1 cellular context compared by ENCODE assay signal in genomic region chr19:48512504-48513288, GRCh38.
TF ChIP-seq lines count a peak whose summit lies in the region.

No MANE protein-coding gene starts in this region.

TF ChIP-seq in HEK293, 187 proteins besides CTCF, POLR2A, EP300 and RAD21 (continued from another document):
- TF ChIP-seq, protein P1, sequence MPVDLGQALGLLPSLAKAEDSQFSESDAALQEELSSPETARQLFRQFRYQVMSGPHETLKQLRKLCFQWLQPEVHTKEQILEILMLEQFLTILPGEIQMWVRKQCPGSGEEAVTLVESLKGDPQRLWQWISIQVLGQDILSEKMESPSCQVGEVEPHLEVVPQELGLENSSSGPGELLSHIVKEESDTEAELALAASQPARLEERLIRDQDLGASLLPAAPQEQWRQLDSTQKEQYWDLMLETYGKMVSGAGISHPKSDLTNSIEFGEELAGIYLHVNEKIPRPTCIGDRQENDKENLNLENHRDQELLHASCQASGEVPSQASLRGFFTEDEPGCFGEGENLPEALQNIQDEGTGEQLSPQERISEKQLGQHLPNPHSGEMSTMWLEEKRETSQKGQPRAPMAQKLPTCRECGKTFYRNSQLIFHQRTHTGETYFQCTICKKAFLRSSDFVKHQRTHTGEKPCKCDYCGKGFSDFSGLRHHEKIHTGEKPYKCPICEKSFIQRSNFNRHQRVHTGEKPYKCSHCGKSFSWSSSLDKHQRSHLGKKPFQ (tag by site-specific recombination; IDR thresholded peaks at IDR 0.05), result peak; percentile 81
- 0 out of 2 replicates have a peak, but pooled peaks have one; percentile 48 for TF ChIP-seq ZNF664 (tag by site-specific recombination; IDR thresholded peaks at IDR 0.05)
- TF ChIP-seq ZNF2 (tag by site-specific recombination; IDR thresholded peaks at IDR 0.05), result peak; percentile 13; the same call in 1 of the 2 replicates
- TF ChIP-seq ZNF26 (tag by site-specific recombination; IDR thresholded peaks at IDR 0.05), result no peak
- 0 out of 2 replicates have a peak, but pooled peaks have one; percentile 4 for TF ChIP-seq GLIS1 (tag by site-specific recombination; IDR thresholded peaks at IDR 0.05)
- no peak for TF ChIP-seq ZNF530 (tag by site-specific recombination; IDR thresholded peaks at IDR 0.05; ENCODE audit: low read depth)
- TF ChIP-seq ZNF398 (tag by site-specific recombination; IDR thresholded peaks at IDR 0.05), result 0 out of 2 replicates have a peak, but pooled peaks have one; percentile 8
- no peak for TF ChIP-seq ZNF707 (tag by site-specific recombination; IDR thresholded peaks at IDR 0.05)
- no peak for TF ChIP-seq SALL2 (tag by site-specific recombination; IDR thresholded peaks at IDR 0.05; ENCODE audit: borderline replicate concordance)
- peak; percentile 26; the same call in 1 of the 2 replicates for TF ChIP-seq ZBTB20 (tag by site-specific recombination; IDR thresholded peaks at IDR 0.05)
